Comparison of ENCODE assay signal across 1 cellular context in the genomic region with DNA sequence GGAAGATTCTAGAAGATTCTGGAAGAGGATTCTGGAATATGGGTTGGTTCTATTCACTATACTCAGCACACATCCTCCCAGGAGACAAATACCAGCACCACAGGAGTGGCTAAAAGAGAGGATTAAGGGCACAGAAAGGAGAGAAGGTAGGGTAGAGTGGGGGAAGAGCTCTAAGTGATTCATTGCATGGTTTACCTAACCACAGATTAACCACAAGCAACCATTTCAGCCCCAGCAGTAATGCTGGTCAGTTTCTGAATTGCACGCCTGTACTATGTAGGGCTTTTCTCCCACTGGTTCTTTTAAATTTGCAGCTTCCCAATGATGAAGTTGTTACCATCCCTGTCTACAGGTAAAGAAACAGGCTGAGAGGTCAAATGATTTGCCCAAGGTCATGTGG.
TF ChIP-seq lines count a peak whose summit lies in the region.

No MANE protein-coding gene starts in this region.

TF ChIP-seq in HepG2, 621 proteins besides CTCF, POLR2A, EP300 and RAD21 (continued from another document):
- TF ChIP-seq, protein P1, sequence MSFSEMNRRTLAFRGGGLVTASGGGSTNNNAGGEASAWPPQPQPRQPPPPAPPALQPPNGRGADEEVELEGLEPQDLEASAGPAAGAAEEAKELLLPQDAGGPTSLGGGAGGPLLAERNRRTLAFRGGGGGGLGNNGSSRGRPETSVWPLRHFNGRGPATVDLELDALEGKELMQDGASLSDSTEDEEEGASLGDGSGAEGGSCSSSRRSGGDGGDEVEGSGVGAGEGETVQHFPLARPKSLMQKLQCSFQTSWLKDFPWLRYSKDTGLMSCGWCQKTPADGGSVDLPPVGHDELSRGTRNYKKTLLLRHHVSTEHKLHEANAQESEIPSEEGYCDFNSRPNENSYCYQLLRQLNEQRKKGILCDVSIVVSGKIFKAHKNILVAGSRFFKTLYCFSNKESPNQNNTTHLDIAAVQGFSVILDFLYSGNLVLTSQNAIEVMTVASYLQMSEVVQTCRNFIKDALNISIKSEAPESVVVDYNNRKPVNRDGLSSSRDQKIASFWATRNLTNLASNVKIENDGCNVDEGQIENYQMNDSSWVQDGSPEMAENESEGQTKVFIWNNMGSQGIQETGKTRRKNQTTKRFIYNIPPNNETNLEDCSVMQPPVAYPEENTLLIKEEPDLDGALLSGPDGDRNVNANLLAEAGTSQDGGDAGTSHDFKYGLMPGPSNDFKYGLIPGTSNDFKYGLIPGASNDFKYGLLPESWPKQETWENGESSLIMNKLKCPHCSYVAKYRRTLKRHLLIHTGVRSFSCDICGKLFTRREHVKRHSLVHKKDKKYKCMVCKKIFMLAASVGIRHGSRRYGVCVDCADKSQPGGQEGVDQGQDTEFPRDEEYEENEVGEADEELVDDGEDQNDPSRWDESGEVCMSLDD (CRISPR knock-in tag; IDR thresholded peaks at IDR 0.05; ENCODE audit: borderline replicate concordance), result no peak
- TF ChIP-seq, protein P2, sequence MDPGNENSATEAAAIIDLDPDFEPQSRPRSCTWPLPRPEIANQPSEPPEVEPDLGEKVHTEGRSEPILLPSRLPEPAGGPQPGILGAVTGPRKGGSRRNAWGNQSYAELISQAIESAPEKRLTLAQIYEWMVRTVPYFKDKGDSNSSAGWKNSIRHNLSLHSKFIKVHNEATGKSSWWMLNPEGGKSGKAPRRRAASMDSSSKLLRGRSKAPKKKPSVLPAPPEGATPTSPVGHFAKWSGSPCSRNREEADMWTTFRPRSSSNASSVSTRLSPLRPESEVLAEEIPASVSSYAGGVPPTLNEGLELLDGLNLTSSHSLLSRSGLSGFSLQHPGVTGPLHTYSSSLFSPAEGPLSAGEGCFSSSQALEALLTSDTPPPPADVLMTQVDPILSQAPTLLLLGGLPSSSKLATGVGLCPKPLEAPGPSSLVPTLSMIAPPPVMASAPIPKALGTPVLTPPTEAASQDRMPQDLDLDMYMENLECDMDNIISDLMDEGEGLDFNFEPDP (CRISPR knock-in tag; conservative IDR thresholded peaks at IDR 0.05), result no peak
- TF ChIP-seq, protein P3, sequence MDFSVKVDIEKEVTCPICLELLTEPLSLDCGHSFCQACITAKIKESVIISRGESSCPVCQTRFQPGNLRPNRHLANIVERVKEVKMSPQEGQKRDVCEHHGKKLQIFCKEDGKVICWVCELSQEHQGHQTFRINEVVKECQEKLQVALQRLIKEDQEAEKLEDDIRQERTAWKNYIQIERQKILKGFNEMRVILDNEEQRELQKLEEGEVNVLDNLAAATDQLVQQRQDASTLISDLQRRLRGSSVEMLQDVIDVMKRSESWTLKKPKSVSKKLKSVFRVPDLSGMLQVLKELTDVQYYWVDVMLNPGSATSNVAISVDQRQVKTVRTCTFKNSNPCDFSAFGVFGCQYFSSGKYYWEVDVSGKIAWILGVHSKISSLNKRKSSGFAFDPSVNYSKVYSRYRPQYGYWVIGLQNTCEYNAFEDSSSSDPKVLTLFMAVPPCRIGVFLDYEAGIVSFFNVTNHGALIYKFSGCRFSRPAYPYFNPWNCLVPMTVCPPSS (IDR thresholded peaks at IDR 0.05), result no peak
- TF ChIP-seq, protein P4, sequence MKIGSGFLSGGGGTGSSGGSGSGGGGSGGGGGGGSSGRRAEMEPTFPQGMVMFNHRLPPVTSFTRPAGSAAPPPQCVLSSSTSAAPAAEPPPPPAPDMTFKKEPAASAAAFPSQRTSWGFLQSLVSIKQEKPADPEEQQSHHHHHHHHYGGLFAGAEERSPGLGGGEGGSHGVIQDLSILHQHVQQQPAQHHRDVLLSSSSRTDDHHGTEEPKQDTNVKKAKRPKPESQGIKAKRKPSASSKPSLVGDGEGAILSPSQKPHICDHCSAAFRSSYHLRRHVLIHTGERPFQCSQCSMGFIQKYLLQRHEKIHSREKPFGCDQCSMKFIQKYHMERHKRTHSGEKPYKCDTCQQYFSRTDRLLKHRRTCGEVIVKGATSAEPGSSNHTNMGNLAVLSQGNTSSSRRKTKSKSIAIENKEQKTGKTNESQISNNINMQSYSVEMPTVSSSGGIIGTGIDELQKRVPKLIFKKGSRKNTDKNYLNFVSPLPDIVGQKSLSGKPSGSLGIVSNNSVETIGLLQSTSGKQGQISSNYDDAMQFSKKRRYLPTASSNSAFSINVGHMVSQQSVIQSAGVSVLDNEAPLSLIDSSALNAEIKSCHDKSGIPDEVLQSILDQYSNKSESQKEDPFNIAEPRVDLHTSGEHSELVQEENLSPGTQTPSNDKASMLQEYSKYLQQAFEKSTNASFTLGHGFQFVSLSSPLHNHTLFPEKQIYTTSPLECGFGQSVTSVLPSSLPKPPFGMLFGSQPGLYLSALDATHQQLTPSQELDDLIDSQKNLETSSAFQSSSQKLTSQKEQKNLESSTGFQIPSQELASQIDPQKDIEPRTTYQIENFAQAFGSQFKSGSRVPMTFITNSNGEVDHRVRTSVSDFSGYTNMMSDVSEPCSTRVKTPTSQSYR (CRISPR knock-in tag; IDR thresholded peaks at IDR 0.05; ENCODE audit: borderline replicate concordance), result no peak
